ENCODE assay signal across 8 cellular contexts in the genomic region with DNA sequence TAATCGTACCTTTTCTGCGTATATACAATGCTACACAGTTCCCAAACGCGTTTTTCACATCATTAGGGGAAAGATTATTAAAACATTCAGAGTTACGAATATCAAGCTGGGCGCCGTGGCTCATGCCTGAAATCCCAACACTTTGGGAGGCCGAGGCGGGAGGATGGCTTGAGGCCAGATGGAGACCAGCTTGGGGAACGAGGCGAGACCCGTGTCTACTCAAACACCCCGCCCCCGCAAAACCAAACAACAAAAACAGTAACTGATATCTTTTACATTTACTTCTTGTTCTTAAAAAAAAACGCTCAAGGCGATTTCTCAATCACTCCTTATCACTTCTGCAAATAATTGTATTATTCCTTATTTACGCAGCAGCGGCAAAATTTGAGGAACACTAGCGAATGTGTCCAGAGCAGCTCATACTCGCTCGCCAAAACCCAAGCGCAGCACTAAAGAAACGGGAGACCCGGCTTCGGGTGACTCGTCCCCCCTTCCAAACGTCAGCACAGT. TPM values are rescaled to one million over a fixed set of nuclear protein-coding genes. Genes with fewer than 3 reads are reported as not detected.
DNase-seq lines count a peak whose midpoint lies in the region; ATAC-seq and TF ChIP-seq lines count a peak whose summit lies in the region.

No MANE protein-coding gene starts in this region.

- peak overlapping the region; percentile 85 for H3K4me3 Mint-ChIP-seq in stimulated activated naive CD8-positive, alpha-beta T cell treated with anti-CD3 and anti-CD28 coated beads, Interleukin-15, Interleukin-2, amounts not matched to agents 100 ng/mL and 50 ng/mL, for 24 hours

- H3K9ac ChIP-seq in colonic mucosa (ENCODE audit: low read depth in 2 of 2, low read length in 2 of 2) = peak overlapping the region; percentile 94 to 99

- DNase-seq in stimulated activated naive CD8-positive, alpha-beta T cell treated with anti-CD3 and anti-CD28 coated beads, Interleukin-15, Interleukin-2, amounts not matched to agents 100 U/mL and 50 U/mL, for 24 hours = no peak
- DNase-seq in colonic mucosa (peak; percentile 50), mucosa of descending colon (peak; percentile 56 to 70 (median 56)), nucleus accumbens (lab: John Stamatoyannopoulos, UW) (no peak), NCI-H748 treated with DMSO at 0.1 percent for 48 hours (lab: John Stamatoyannopoulos, UW) (no peak)
- DNase-seq in effector CD8-positive, alpha-beta T cell (lab: John Stamatoyannopoulos, UW) = no peak

- TF ChIP-seq CTCF in colonic mucosa (IDR thresholded peaks at IDR 0.05) (no peak), mucosa of descending colon (IDR thresholded peaks at IDR 0.05) (no peak)

- no peaks in the 10 kb centered on the region for H3K27me3 Mint-ChIP-seq in stimulated activated naive CD8-positive, alpha-beta T cell treated with anti-CD3 and anti-CD28 coated beads, Interleukin-15, Interleukin-2, amounts not matched to agents 100 ng/mL and 50 ng/mL, for 24 hours

- H3K9me3 ChIP-seq in colonic mucosa (no peaks in the 10 kb centered on the region), mucosa of descending colon (no peaks in the 10 kb centered on the region)

- H3K9me3 Mint-ChIP-seq in stimulated activated naive CD8-positive, alpha-beta T cell treated with anti-CD3 and anti-CD28 coated beads, Interleukin-15, Interleukin-2, amounts not matched to agents 100 ng/mL and 50 ng/mL, for 24 hours = no peaks in the 10 kb centered on the region

- peaks cover 53% of the 10 kb centered on the region for H3K36me3 Mint-ChIP-seq in stimulated activated naive CD8-positive, alpha-beta T cell treated with anti-CD3 and anti-CD28 coated beads, Interleukin-15, Interleukin-2, amounts not matched to agents 100 ng/mL and 50 ng/mL, for 24 hours (ENCODE audit: low read depth)

- intact Hi-C loops in colonic mucosa (cut with DNase I) (loop anchor here (5.0 kb wide), 1 partner anchor 98 kb away; no protein-coding TSS in a partner anchor), mucosa of descending colon (cut with DNase I, micrococcal nuclease) (loop anchor here in 1 of 2 donors (10.0 kb wide), 1 partner anchor 101 kb away; a partner anchor contains a TSS)

- H3K27ac Mint-ChIP-seq in stimulated activated naive CD8-positive, alpha-beta T cell treated with anti-CD3 and anti-CD28 coated beads, Interleukin-15, Interleukin-2, amounts not matched to agents 100 ng/mL and 50 ng/mL, for 24 hours = peak overlapping the region; percentile 94

- H3K27me3 ChIP-seq in colonic mucosa = no peaks in the 10 kb centered on the region

- ATAC-seq in stimulated activated naive CD8-positive, alpha-beta T cell treated with anti-CD3 and anti-CD28 coated beads, Interleukin-15, Interleukin-2, amounts not matched to agents 100 U/mL and 50 U/mL, for 24 hours = no peak
- ATAC-seq in mucosa of descending colon (no peak), GM21723 (IDR thresholded peaks at IDR 0.05; ENCODE audit: unreplicated experiment) (no peak)

- H3K4me1 ChIP-seq in colonic mucosa (peaks cover 4% of the 10 kb centered on the region), mucosa of descending colon (ENCODE audit: low read depth) (peaks cover 19% of the 10 kb centered on the region)

- peaks cover 55% of the 10 kb centered on the region for H3K4me1 Mint-ChIP-seq in stimulated activated naive CD8-positive, alpha-beta T cell treated with anti-CD3 and anti-CD28 coated beads, Interleukin-15, Interleukin-2, amounts not matched to agents 100 ng/mL and 50 ng/mL, for 24 hours (ENCODE audit: low read depth)

- H3K4me3 ChIP-seq in colonic mucosa (peak overlapping the region; percentile 99), mucosa of descending colon (peak overlapping the region; percentile 91)

- H3K27ac ChIP-seq in colonic mucosa = peak overlapping the region; percentile 100

- H3K36me3 ChIP-seq in colonic mucosa (no peaks in the 10 kb centered on the region), mucosa of descending colon (ENCODE audit: low read depth) (peaks cover 4% of the 10 kb centered on the region)

RNA-seq across cellular contexts. Expression of a gene that starts 1.2 kb away (rescaled TPM):
- total RNA-seq in colonic mucosa (10 to 100 TPM; 12.2 to 14.3 TPM), mucosa of descending colon (10 to 100 TPM; 13.0 to 19.4 (median 13.1) TPM)

RNA-seq across cellular contexts. Expression of a gene that starts 10.8 kb away (rescaled TPM):
- 1,000 to 10,000 TPM in 1 of 2 donors, 100 to 1,000 TPM in 1; 835 to 1,022 TPM for total RNA-seq in colonic mucosa
- 100 to 1,000 TPM; 710 to 847 (median 734) TPM for total RNA-seq in mucosa of descending colon

RNA-seq across cellular contexts. Expression of a gene that starts 48.6 kb away (rescaled TPM):
- total RNA-seq in colonic mucosa (1 to 10 TPM; 5.5 to 7.1 TPM), mucosa of descending colon (10 to 100 TPM in 1 of 3 donors, 1 to 10 TPM in 2; 4.2 to 10.2 (median 4.3) TPM)

Comparison
In these comparisons a context has a peak if more than half of its experiments do, and no peak if none do; other contexts are left out.
1. DNase-seq: peak in colonic mucosa (single experiment) and mucosa of descending colon (3 of 3); none in stimulated activated naive CD8-positive, alpha-beta T cell treated with anti-CD3 and anti-CD28 coated beads, Interleukin-15, Interleukin-2, amounts not matched to agents 100 U/mL and 50 U/mL, for 24 hours (single experiment), effector CD8-positive, alpha-beta T cell (single experiment), nucleus accumbens (0 of 56) and NCI-H748 treated with DMSO at 0.1 percent for 48 hours (single experiment).